In genomic region chr2:161208527-161209139, GRCh38 we compare ENCODE assay signal across 1 cellular context.
TF ChIP-seq lines count a peak whose summit lies in the region.

No MANE protein-coding gene starts in this region.

TF ChIP-seq in SK-N-SH, 30 proteins besides CTCF, POLR2A, EP300 and RAD21 (continued from another document):
- peak; percentile 82 for TF ChIP-seq FOSL2 (IDR thresholded peaks at IDR 0.05; ENCODE audit: borderline replicate concordance, low read depth)
- peak; percentile 57 for TF ChIP-seq NFIC (IDR thresholded peaks at IDR 0.05; ENCODE audit: borderline replicate concordance)
- peak; percentile 41; the same call in 1 of the 2 replicates for TF ChIP-seq PBX3 (IDR thresholded peaks at IDR 0.05)
- no peak for TF ChIP-seq RFX5 (IDR thresholded peaks at IDR 0.05; ENCODE audit: low read length)
- TF ChIP-seq JUND (IDR thresholded peaks at IDR 0.05): peak; percentile 74
- TF ChIP-seq TCF12 (IDR thresholded peaks at IDR 0.05): peak; percentile 43; the same call in 1 of the 2 replicates
